In genomic region chr6:91082311-91082803, GRCh38 we compare ENCODE assay signal across 13 cellular contexts.
DNase-seq lines count a peak whose midpoint lies in the region; ATAC-seq and TF ChIP-seq lines count a peak whose summit lies in the region.
"Had no signal": no experiment of that assay in that cellular context is flagged by ENCODE, and none has a peak within 500 bp of the region (broad histone marks: within the 10 kb centered on the region; RNA-seq: fewer than 3 reads in every experiment).

No MANE protein-coding gene starts in this region.

- H3K4me1 Mint-ChIP-seq in naive thymus-derived CD8-positive, alpha-beta T cell = no peaks in the 10 kb centered on the region
- H3K4me1 Mint-ChIP-seq: CD4-positive, CD25-positive, alpha-beta regulatory T cell had no signal

- H3K36me3 ChIP-seq in MG63 = no peaks in the 10 kb centered on the region
- no peaks in the 10 kb centered on the region for H3K36me3 ChIP-seq in smooth muscle cell (ENCODE audit: low read depth)
- H3K36me3 ChIP-seq: sigmoid colon had no signal

- H3K27ac ChIP-seq in smooth muscle cell (ENCODE audit: low read depth) (peak overlapping the region; percentile 56), coronary artery (no peak overlapping the region)
- H3K27ac ChIP-seq: sigmoid colon had no signal

- H3F3A ChIP-seq in smooth muscle cell (ENCODE audit: low read depth) = peaks cover 6% of the 10 kb centered on the region

- TF ChIP-seq CTCF in smooth muscle cell (IDR thresholded peaks at IDR 0.05; ENCODE audit: borderline replicate concordance, insufficient read depth, poor library complexity, severe bottlenecking) = no peak
- no peak for TF ChIP-seq CTCF in coronary artery (IDR thresholded peaks at IDR 0.05)

- no peaks in the 10 kb centered on the region for H3K36me3 Mint-ChIP-seq in naive thymus-derived CD8-positive, alpha-beta T cell
- H3K36me3 Mint-ChIP-seq: CD4-positive, CD25-positive, alpha-beta regulatory T cell had no signal

- H3K4me2 ChIP-seq in smooth muscle cell = peak overlapping the region; percentile 38

- DNase-seq in MG63 (peak; percentile 1), astrocyte of the hippocampus (ENCODE audit: low read depth, low spot score) (peak; percentile 54), iris pigment epithelial cell (ENCODE audit: low read depth) (peak; percentile 50), smooth muscle cell (lab: John Stamatoyannopoulos, UW; ENCODE audit: unreplicated experiment) (no peak), NCI-H524 (lab: John Stamatoyannopoulos, UW) (no peak), coronary artery (ENCODE audit: low spot score) (no peak)
- DNase-seq in naive thymus-derived CD8-positive, alpha-beta T cell = no peak
- DNase-seq: CD4-positive, CD25-positive, alpha-beta regulatory T cell; NCI-H1930; sigmoid colon had no signal

- no peak overlapping the region for H3K4me3 Mint-ChIP-seq in naive thymus-derived CD8-positive, alpha-beta T cell
- H3K4me3 Mint-ChIP-seq: CD4-positive, CD25-positive, alpha-beta regulatory T cell had no signal

- H3K9ac ChIP-seq in smooth muscle cell (ENCODE audit: low read depth) = no peak overlapping the region

- POLR2A ChIA-PET in naive thymus-derived CD8-positive, alpha-beta T cell (lab: Charles Lee) = no interaction called here

- peaks cover 0 to 1% (median 0%) of the 10 kb centered on the region in 5 donors for H3K27me3 Mint-ChIP-seq in naive thymus-derived CD8-positive, alpha-beta T cell
- H3K27me3 Mint-ChIP-seq: CD4-positive, CD25-positive, alpha-beta regulatory T cell had no signal

- H3K9me3 Mint-ChIP-seq in naive thymus-derived CD8-positive, alpha-beta T cell = no peaks in the 10 kb centered on the region
- H3K9me3 Mint-ChIP-seq: CD4-positive, CD25-positive, alpha-beta regulatory T cell had no signal

- no peaks in the 10 kb centered on the region for H4K20me1 ChIP-seq in smooth muscle cell (ENCODE audit: low read depth)

- ATAC-seq in naive thymus-derived CD8-positive, alpha-beta T cell = no peak
- ATAC-seq: activated CD4-positive, CD25-positive, alpha-beta regulatory T cell treated with anti-CD3 and anti-CD28 coated beads, Interleukin-2, amount 50 U/mL, for 24 hours; HCT116 had no signal

- peak overlapping the region; percentile 14 for H2AFZ ChIP-seq in smooth muscle cell (ENCODE audit: low read depth)

- no peaks in the 10 kb centered on the region for H3K79me2 ChIP-seq in smooth muscle cell (ENCODE audit: low read depth)

- H3K4me3 ChIP-seq in MG63 (no peak overlapping the region), smooth muscle cell (no peak overlapping the region), coronary artery (no peak overlapping the region)
- H3K4me3 ChIP-seq: sigmoid colon had no signal

- WGBS in smooth muscle cell (ENCODE audit: low lambda C conversion rate) = 30% methylated on average over 3 of the region's 3 CpGs

- peaks cover 19% of the 10 kb centered on the region for H3K4me1 ChIP-seq in smooth muscle cell (ENCODE audit: low read depth)
- H3K4me1 ChIP-seq: sigmoid colon had no signal

- H3K9me3 ChIP-seq in MG63 = no peaks in the 10 kb centered on the region
- H3K9me3 ChIP-seq in smooth muscle cell (replicated peaks; ENCODE audit: low read depth) = no peaks in the 10 kb centered on the region
- H3K9me3 ChIP-seq: sigmoid colon had no signal

- H3K27me3 ChIP-seq in MG63 (no peaks in the 10 kb centered on the region), smooth muscle cell (ENCODE audit: low read depth) (no peaks in the 10 kb centered on the region)
- H3K27me3 ChIP-seq: dorsolateral prefrontal cortex, sigmoid colon had no signal

- H3K27ac Mint-ChIP-seq in naive thymus-derived CD8-positive, alpha-beta T cell = no peak overlapping the region
- H3K27ac Mint-ChIP-seq: CD4-positive, CD25-positive, alpha-beta regulatory T cell had no signal

Comparison
In these comparisons a context has a peak if more than half of its experiments do, and no peak if none do; other contexts are left out.
1. DNase-seq: peak in MG63 (single experiment), astrocyte of the hippocampus (single experiment) and iris pigment epithelial cell (single experiment); none in smooth muscle cell (single experiment), naive thymus-derived CD8-positive, alpha-beta T cell (0 of 10), NCI-H524 (0 of 2) and coronary artery (single experiment).